ENCODE assay signal across 26 cellular contexts in the genomic region with DNA sequence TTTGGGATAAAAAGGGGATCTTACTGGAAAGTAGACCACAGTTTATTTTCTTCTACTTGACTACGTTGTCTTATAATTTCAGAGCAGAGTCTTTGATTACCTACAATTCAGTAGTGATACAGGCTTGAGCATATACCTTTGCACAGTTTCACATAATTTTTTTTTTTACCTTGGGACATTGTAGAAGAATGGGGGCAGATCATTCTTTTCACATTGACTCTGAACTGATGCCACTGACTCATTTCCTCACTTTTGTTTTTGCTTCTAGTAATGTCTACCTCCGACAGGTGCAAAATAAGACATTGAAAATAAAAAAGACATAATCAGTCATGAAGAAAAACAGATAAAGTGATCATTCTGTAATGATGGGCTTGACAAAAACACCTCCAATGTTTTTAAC.
"Had no signal": no experiment of that assay in that cellular context is flagged by ENCODE, and none has a peak within 500 bp of the region (broad histone marks: within the 10 kb centered on the region; RNA-seq: fewer than 3 reads in every experiment).

No MANE protein-coding gene starts in this region.

- H3K79me2 ChIP-seq: parathyroid adenoma had no signal

- H3K4me1 ChIP-seq: neural progenitor cell, parathyroid adenoma, psoas muscle, right lobe of liver, sigmoid colon, stomach, thyroid gland, tibial nerve, upper lobe of left lung, vagina had no signal

- H3K27me3 ChIP-seq: neural progenitor cell, ovary, right lobe of liver, sigmoid colon, stomach, thyroid gland, tibial nerve, upper lobe of left lung, vagina had no signal

- H3K27ac ChIP-seq: neural progenitor cell, ovary, parathyroid adenoma, psoas muscle, right lobe of liver, sigmoid colon, stomach, thoracic aorta, thyroid gland, tibial nerve, upper lobe of left lung, vagina had no signal

- H3K4me3 ChIP-seq: neural progenitor cell, ovary, psoas muscle, right lobe of liver, sigmoid colon, stomach, thoracic aorta, thyroid gland, tibial nerve, upper lobe of left lung, vagina had no signal

- ATAC-seq: natural killer cell; psoas muscle; right cardiac atrium; right lobe of liver; stimulated activated effector memory CD8-positive, alpha-beta T cell treated with anti-CD3 and anti-CD28 coated beads, Interleukin-12 subunit alpha, Interleukin-12 subunit beta, amount 100 ng/mL, for 72 hours; stimulated activated naive B cell treated with anti-CD40 and anti-IgM and Interleukin-4, amounts not matched to agents 10 μg/mL and 1 μg/mL and 100 μg/mL, for 72 hours had no signal

- H3K36me3 ChIP-seq: neural progenitor cell, ovary, right lobe of liver, sigmoid colon, stomach, thoracic aorta, thyroid gland, tibial nerve, upper lobe of left lung, vagina had no signal

- H2AFZ ChIP-seq: neural progenitor cell, parathyroid adenoma had no signal

- H3K9ac ChIP-seq: neural progenitor cell, parathyroid adenoma had no signal

- FAIRE-seq: small intestine, urothelium cell line had no signal

- H3K9me3 ChIP-seq: ovary, psoas muscle, right lobe of liver, sigmoid colon, stomach, thoracic aorta, thyroid gland, tibial nerve, upper lobe of left lung, vagina had no signal

- H3K4me2 ChIP-seq: neural progenitor cell had no signal

- DNase-seq: natural killer cell; occipital lobe; ovary; posterior cingulate gyrus; psoas muscle; right cardiac atrium; right lobe of liver; sigmoid colon; small intestine; stimulated activated CD4-positive, alpha-beta T cell treated with anti-CD3 and anti-CD28 coated beads, Interleukin-15, amount 100 ng/mL, for 24 hours; stimulated activated CD4-positive, alpha-beta T cell treated with anti-CD3 and anti-CD28 coated beads, Interleukin-2, amount 100 ng/mL, for 24 hours; stimulated activated CD4-positive, alpha-beta T cell treated with anti-CD3 and anti-CD28 coated beads, Interleukin-2, amount 100 ng/mL, for 48 hours; stimulated activated CD4-positive, alpha-beta T cell treated with anti-CD3 and anti-CD28 coated beads, Interleukin-4, amount 100 ng/mL, for 24 hours; stimulated activated naive B cell treated with anti-CD40 and anti-IgM and Interleukin-4, amounts not matched to agents 10 μg/mL and 1 μg/mL and 100 μg/mL, for 72 hours; stimulated activated naive CD4-positive, alpha-beta T cell treated with Interleukin-2 at 50 U/mL for 16 hours; stomach; thyroid gland; trophoblast cell had no signal
